ENCODE assay signal across 25 cellular contexts in genomic region chr3:160365872-160366522, GRCh38.
"Had no signal": no experiment of that assay in that cellular context is flagged by ENCODE, and none has a peak within 500 bp of the region (broad histone marks: within the 10 kb centered on the region; RNA-seq: fewer than 3 reads in every experiment).

No MANE protein-coding gene starts in this region.

- H3K4me3 ChIP-seq: esophagus squamous epithelium, gastroesophageal sphincter, heart right ventricle had no signal

- H3K4me1 ChIP-seq: esophagus squamous epithelium, gastroesophageal sphincter, heart right ventricle had no signal

- H3K27ac ChIP-seq: epithelial cell of prostate, esophagus squamous epithelium, gastroesophageal sphincter, heart right ventricle, VCaP had no signal

- DNase-seq: activated CD4-positive, alpha-beta memory T cell treated with anti-CD3 and anti-CD28 coated beads, Interleukin-2, amount 10 ng/mL, durations not matched to agents 7 days and 5 days; activated CD4-positive, alpha-beta T cell treated with anti-CD3 and anti-CD28 coated beads for 1 hour; activated CD4-positive, alpha-beta T cell treated with anti-CD3 and anti-CD28 coated beads for 4 hours; activated CD4-positive, alpha-beta T cell treated with anti-CD3 and anti-CD28 coated beads, Interleukin-2, amount 10 ng/mL, durations not matched to agents 7 days and 5 days; activated CD4-positive, alpha-beta T cell treated with anti-CD3 and anti-CD28 coated beads, Interleukin-2, amount 50 U/mL, for 4 hours; activated effector memory CD4-positive, alpha-beta T cell treated with Interleukin-2 at 50 U/mL for 16 hours; activated gamma-delta T cell treated with Interleukin-2 at 50 U/mL for 16 hours; activated naive CD4-positive, alpha-beta T cell treated with anti-CD3 and anti-CD28 coated beads, Interleukin-2, amount 50 U/mL, for 16 hours; activated naive CD4-positive, alpha-beta T cell treated with Interleukin-2 at 50 U/mL for 16 hours; activated T-cell treated with anti-CD3 and anti-CD28 coated beads, Interleukin-2, amount 50 U/mL, for 4 hours; amniotic stem cell; anterior cingulate cortex; caudate nucleus; cortex of kidney; dermis blood vessel endothelial cell; effector CD4-positive, alpha-beta T cell; esophagus squamous epithelium; foreskin melanocyte; heart right ventricle; T-helper 2 cell had no signal

- H3K9me3 ChIP-seq: esophagus squamous epithelium, gastroesophageal sphincter, heart right ventricle had no signal

- ATAC-seq: activated T-cell treated with anti-CD3 and anti-CD28 coated beads, Interleukin-2, amount 50 U/mL, for 4 hours; activated T-helper 17 cell treated with anti-CD3 and anti-CD28 coated beads, Interleukin-2, amount 50 U/mL, for 72 hours; gastroesophageal sphincter; heart right ventricle; WTC11 had no signal

- H3K27me3 ChIP-seq: esophagus squamous epithelium, gastroesophageal sphincter, heart right ventricle had no signal
